In the genomic region with DNA sequence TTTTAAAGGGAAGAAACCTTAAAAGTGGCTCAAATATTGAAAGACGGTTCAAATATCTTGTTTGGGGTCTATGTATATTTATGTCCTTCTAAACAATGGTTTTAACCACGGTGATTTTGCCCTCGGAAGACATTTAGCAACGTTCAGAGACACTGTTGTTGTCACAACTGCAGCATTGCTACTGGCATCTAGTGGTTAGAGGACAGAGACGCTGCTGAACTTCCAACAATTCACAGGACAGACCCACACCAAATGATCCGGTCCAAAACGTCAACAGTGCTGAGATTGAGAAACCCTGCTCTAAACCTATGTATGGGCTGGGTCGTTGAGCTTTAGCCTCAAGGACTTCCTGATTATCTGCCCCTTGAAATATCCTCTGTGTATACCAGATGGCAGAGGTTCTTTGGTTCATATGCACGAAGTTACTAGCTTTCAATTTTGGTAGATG, we compare ENCODE assay signal across 8 cellular contexts. TPM values are rescaled to one million over a fixed set of nuclear protein-coding genes. Genes with fewer than 3 reads are reported as not detected.
A peak's percentile ranks its signal among the peaks of the same experiment; 100 is the strongest.
DNase-seq lines count a peak whose midpoint lies in the region; ATAC-seq and TF ChIP-seq lines count a peak whose summit lies in the region.

No MANE protein-coding gene starts in this region.

- H3K14ac ChIP-seq in trophoblast cell (ENCODE audit: low read length) = no peak overlapping the region

- H3K27ac Mint-ChIP-seq in activated T-cell treated with anti-CD3 and anti-CD28 coated beads, Interleukin-2, amount 50 U/mL, for 72 hours = peak overlapping the region; percentile 72

- H2BK5ac ChIP-seq in trophoblast cell (ENCODE audit: low read depth, low read length, poor library complexity) = no peak overlapping the region

- H3K4me1 Mint-ChIP-seq in activated T-cell treated with anti-CD3 and anti-CD28 coated beads, Interleukin-2, amount 50 U/mL, for 72 hours (ENCODE audit: low read depth) = peaks cover 40% of the 10 kb centered on the region

- no peak overlapping the region for H3K23ac ChIP-seq in trophoblast cell (ENCODE audit: low read length)

- no peak overlapping the region for H2AFZ ChIP-seq in trophoblast cell (ENCODE audit: insufficient read depth, low read length, poor library complexity)

- no peaks in the 10 kb centered on the region for H3K9me3 Mint-ChIP-seq in activated T-cell treated with anti-CD3 and anti-CD28 coated beads, Interleukin-2, amount 50 U/mL, for 72 hours

- ATAC-seq in activated T-cell treated with anti-CD3 and anti-CD28 coated beads, Interleukin-2, amount 50 U/mL, for 72 hours (replicated peaks in 1 of 2) = no peak
- ATAC-seq in HG02642 (IDR thresholded peaks at IDR 0.05; ENCODE audit: poor library complexity, unreplicated experiment) = no peak
- ATAC-seq in HG03196 (IDR thresholded peaks at IDR 0.05; ENCODE audit: unreplicated experiment) = no peak

- H3K4ac ChIP-seq in trophoblast cell (ENCODE audit: low read depth, low read length) = no peak overlapping the region

- H3K4me1 ChIP-seq in trophoblast cell (ENCODE audit: control insufficient read depth in 1 of 2, insufficient read depth in 2 of 2, low read length in 2 of 2) = peaks cover 0 to 7% of the 10 kb centered on the region in 2 experiments

- H3K4me3 Mint-ChIP-seq in activated T-cell treated with anti-CD3 and anti-CD28 coated beads, Interleukin-2, amount 50 U/mL, for 72 hours = peak overlapping the region; percentile 94 to 95

- no peak overlapping the region for H4K12ac ChIP-seq in trophoblast cell (ENCODE audit: low read depth, low read length)

- TF ChIP-seq CTCF in LNCAP (IDR thresholded peaks at IDR 0.05) = peak; percentile 57

- H3K18ac ChIP-seq in trophoblast cell (ENCODE audit: low read length) = no peak overlapping the region

- no peaks in the 10 kb centered on the region for H3K27me3 Mint-ChIP-seq in activated T-cell treated with anti-CD3 and anti-CD28 coated beads, Interleukin-2, amount 50 U/mL, for 72 hours (ENCODE audit: low read depth)

- H3K79me1 ChIP-seq in trophoblast cell (ENCODE audit: low read length) = peaks cover 9% of the 10 kb centered on the region

- H3K27ac ChIP-seq in trophoblast cell (ENCODE audit: low read depth, low read length) = no peak overlapping the region

- H3K36me3 Mint-ChIP-seq in activated T-cell treated with anti-CD3 and anti-CD28 coated beads, Interleukin-2, amount 50 U/mL, for 72 hours (ENCODE audit: insufficient read depth in 2 of 2) = peaks cover 2 to 10% of the 10 kb centered on the region in 2 donors

- WGBS in trophoblast cell (ENCODE audit: extremely low coverage, insufficient coverage, insufficient read length) = no CpG with 5 or more reads among the region's 9 CpGs

- peak overlapping the region; percentile 0 for H3K4me2 ChIP-seq in trophoblast cell (ENCODE audit: low read length)

- H2BK120ac ChIP-seq in trophoblast cell (ENCODE audit: insufficient read depth, low read length, poor library complexity) = no peak overlapping the region

- peaks cover 6% of the 10 kb centered on the region for H3K79me2 ChIP-seq in trophoblast cell (ENCODE audit: control insufficient read depth, insufficient read depth, low read length, poor library complexity)

- H3K27me3 ChIP-seq in trophoblast cell (ENCODE audit: insufficient read depth, low read length) = no peaks in the 10 kb centered on the region

- H2BK12ac ChIP-seq in trophoblast cell (ENCODE audit: low read length) = no peak overlapping the region

- DNase-seq in activated naive CD4-positive, alpha-beta T cell treated with Interleukin-2 at 50 U/mL for 16 hours = peak; percentile 7
- no peak for DNase-seq in activated naive CD4-positive, alpha-beta T cell (lab: John Stamatoyannopoulos, UW)
- peak; percentile 11 to 19 for DNase-seq in activated T-cell treated with anti-CD3 and anti-CD28 coated beads, Interleukin-2, amount 50 U/mL, for 72 hours
- DNase-seq in germinal center (ENCODE audit: low spot score) (peak; percentile 10), trophoblast cell (peak; percentile 53 to 59)

- H3K36me3 ChIP-seq in trophoblast cell (ENCODE audit: control insufficient read depth in 1 of 2, insufficient read depth in 2 of 2, low read length in 2 of 2) = peaks cover 9 to 15% of the 10 kb centered on the region in 2 experiments

- no peak overlapping the region for H4K8ac ChIP-seq in trophoblast cell (ENCODE audit: low read depth, low read length)

- no peak overlapping the region for H3K9ac ChIP-seq in trophoblast cell (ENCODE audit: low read length)

- H3K4me3 ChIP-seq in trophoblast cell (ENCODE audit: low read depth, low read length) = no peak overlapping the region

- no peak overlapping the region for H4K91ac ChIP-seq in trophoblast cell (ENCODE audit: low read depth, low read length)

- no peak overlapping the region for H2AK5ac ChIP-seq in trophoblast cell (ENCODE audit: low read length)

- no peaks in the 10 kb centered on the region for H3K9me3 ChIP-seq in trophoblast cell (ENCODE audit: insufficient read depth, low read depth, low read length)

RNA-seq across cellular contexts. Expression of a gene that starts 1.7 kb away (rescaled TPM):
- 10 to 100 TPM; 15.0 to 21.6 TPM for total RNA-seq in activated T-cell treated with anti-CD3 and anti-CD28 coated beads, Interleukin-2, amount 50 U/mL, for 72 hours
- polyA plus RNA-seq in trophoblast cell (2013) = 6.4 TPM in 2 replicates

RNA-seq across cellular contexts. Expression of a gene that starts 15.2 kb away (rescaled TPM):
- not detected for total RNA-seq in activated T-cell treated with anti-CD3 and anti-CD28 coated beads, Interleukin-2, amount 50 U/mL, for 72 hours
- not detected in 2 replicates for polyA plus RNA-seq in trophoblast cell (2013)

RNA-seq across cellular contexts. Expression of a gene that starts 49.7 kb away (rescaled TPM):
- total RNA-seq in activated T-cell treated with anti-CD3 and anti-CD28 coated beads, Interleukin-2, amount 50 U/mL, for 72 hours = 1 to 10 TPM; 4.4 to 6.1 TPM
- 3.8 and 3.9 TPM in 2 replicates for polyA plus RNA-seq in trophoblast cell (2013)

Comparison
In these comparisons a context has a peak if more than half of its experiments do, and no peak if none do; other contexts are left out.
1. DNase-seq: peak in activated naive CD4-positive, alpha-beta T cell treated with Interleukin-2 at 50 U/mL for 16 hours (single experiment), activated T-cell treated with anti-CD3 and anti-CD28 coated beads, Interleukin-2, amount 50 U/mL, for 72 hours (2 of 2), germinal center (single experiment) and trophoblast cell (2 of 2); none in activated naive CD4-positive, alpha-beta T cell (0 of 4).